In the genomic region with DNA sequence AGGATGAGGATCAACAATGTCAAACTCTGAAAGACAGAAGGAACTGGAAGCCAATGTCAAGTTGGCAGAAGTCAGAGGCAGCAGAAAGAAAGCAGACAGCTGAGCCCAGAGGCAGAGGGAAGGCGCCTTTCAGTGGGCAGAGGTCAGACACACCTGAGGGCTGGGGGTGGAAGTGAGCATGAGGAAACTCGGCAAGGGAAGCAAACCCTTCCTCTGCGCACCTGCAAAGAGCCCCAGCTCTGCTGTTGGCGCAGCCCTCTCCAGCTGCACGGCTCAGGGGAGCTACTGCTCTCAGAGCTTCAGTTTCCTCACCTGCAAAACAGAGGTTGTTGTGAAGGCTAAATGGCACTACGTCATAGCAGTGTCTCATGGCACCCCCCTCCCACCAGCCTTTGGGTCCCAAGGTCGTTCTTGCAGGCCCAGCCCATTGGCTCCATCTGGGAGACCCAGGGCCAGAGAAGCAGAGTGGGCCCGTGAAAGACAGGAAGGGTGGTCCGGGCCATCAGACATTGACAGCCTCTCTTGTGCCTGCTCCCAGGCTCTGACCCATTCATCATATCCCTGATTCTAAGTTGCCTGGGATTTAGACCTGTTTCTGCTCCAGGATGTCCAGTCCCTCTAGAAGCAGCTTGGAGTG, we compare ENCODE assay signal across 38 cellular contexts. TPM values are rescaled to one million over a fixed set of nuclear protein-coding genes. Genes with fewer than 3 reads are reported as not detected.
"Had no signal": no experiment of that assay in that cellular context is flagged by ENCODE, and none has a peak within 500 bp of the region (broad histone marks: within the 10 kb centered on the region; RNA-seq: fewer than 3 reads in every experiment).

No MANE protein-coding gene starts in this region.

- H3K27ac ChIP-seq: Peyer's patch, RWPE1, WERI-Rb-1 had no signal

- H3K36me3 ChIP-seq: MG63, Peyer's patch, WERI-Rb-1 had no signal

- H3K4me3 Mint-ChIP-seq: activated CD4-positive, alpha-beta memory T cell treated with anti-CD3 and anti-CD28 coated beads, Interleukin-2, amount 10 ng/mL, durations not matched to agents 7 days and 5 days; activated naive CD4-positive, alpha-beta T cell treated with anti-CD3 and anti-CD28 coated beads, Interleukin-2, amount 10 ng/mL, durations not matched to agents 7 days and 5 days; activated naive CD8-positive, alpha-beta T cell; activated naive CD8-positive, alpha-beta T cell treated with anti-CD3 and anti-CD28 coated beads, Interleukin-2, amount 50 U/mL, for 24 hours; brain had no signal

- H3K9me3 Mint-ChIP-seq: activated CD4-positive, alpha-beta memory T cell treated with anti-CD3 and anti-CD28 coated beads, Interleukin-2, amount 10 ng/mL, durations not matched to agents 7 days and 5 days; activated naive CD4-positive, alpha-beta T cell treated with anti-CD3 and anti-CD28 coated beads, Interleukin-2, amount 10 ng/mL, durations not matched to agents 7 days and 5 days; activated naive CD8-positive, alpha-beta T cell treated with anti-CD3 and anti-CD28 coated beads, Interleukin-2, amount 50 U/mL, for 24 hours had no signal

- H3K4me3 ChIP-seq: MG63, Peyer's patch had no signal

- H3K9me3 ChIP-seq: MG63, Peyer's patch had no signal

- H3K27ac Mint-ChIP-seq: activated CD4-positive, alpha-beta memory T cell treated with anti-CD3 and anti-CD28 coated beads, Interleukin-2, amount 10 ng/mL, durations not matched to agents 7 days and 5 days; activated naive CD4-positive, alpha-beta T cell treated with anti-CD3 and anti-CD28 coated beads, Interleukin-2, amount 10 ng/mL, durations not matched to agents 7 days and 5 days; activated naive CD8-positive, alpha-beta T cell; activated naive CD8-positive, alpha-beta T cell treated with anti-CD3 and anti-CD28 coated beads, Interleukin-2, amount 50 U/mL, for 24 hours had no signal

- DNase-seq: activated CD4-positive, alpha-beta memory T cell treated with anti-CD3 and anti-CD28 coated beads, Interleukin-2, amount 10 ng/mL, durations not matched to agents 7 days and 5 days; activated CD4-positive, alpha-beta T cell treated with anti-CD3 and anti-CD28 coated beads for 1 hour; activated CD4-positive, alpha-beta T cell treated with anti-CD3 and anti-CD28 coated beads for 48 hours; activated CD4-positive, CD25-positive, alpha-beta regulatory T cell; activated effector memory CD4-positive, alpha-beta T cell treated with Interleukin-2 at 50 U/mL for 16 hours; activated naive CD4-positive, alpha-beta T cell treated with anti-CD3 and anti-CD28 coated beads, Interleukin-2, amount 10 ng/mL, durations not matched to agents 7 days and 5 days; activated naive CD8-positive, alpha-beta T cell treated with anti-CD3 and anti-CD28 coated beads, Interleukin-2, amount 50 U/mL, for 24 hours; activated T-cell treated with anti-CD3 and anti-CD28 coated beads, Interleukin-2, amount 50 U/mL, for 48 hours; anterior cingulate cortex; caudate nucleus; Kasumi-1; KG1; MG63; MV-4-11; NCI-H1092; NCI-H1417; NCI-H146; NCI-H187; NCI-H2029 treated with DMSO at 0.1 percent for 48 hours; NCI-H2171 treated with DMSO at 0.1 percent for 48 hours; NCI-H2227 treated with DMSO at 0.1 percent for 48 hours; NCI-H446 treated with DMSO at 0.1 percent for 48 hours; NCI-H524; NCI-H69; NCI-H82; PC-3; Peyer's patch; Right ventricle myocardium superior; SW 1271; T1000 had no signal

- H3K27me3 ChIP-seq: MG63, Peyer's patch had no signal

- ATAC-seq: activated naive CD8-positive, alpha-beta T cell treated with anti-CD3 and anti-CD28 coated beads, Interleukin-2, amount 50 U/mL, for 24 hours; PC-3 had no signal

- FAIRE-seq: bronchial epithelial cell had no signal

- H3K36me3 Mint-ChIP-seq: activated naive CD4-positive, alpha-beta T cell treated with anti-CD3 and anti-CD28 coated beads, Interleukin-2, amount 10 ng/mL, durations not matched to agents 7 days and 5 days; activated naive CD8-positive, alpha-beta T cell; brain had no signal

- H3K4me1 ChIP-seq: Peyer's patch had no signal

- H3K4me1 Mint-ChIP-seq: activated CD4-positive, alpha-beta memory T cell treated with anti-CD3 and anti-CD28 coated beads, Interleukin-2, amount 10 ng/mL, durations not matched to agents 7 days and 5 days; activated naive CD4-positive, alpha-beta T cell treated with anti-CD3 and anti-CD28 coated beads, Interleukin-2, amount 10 ng/mL, durations not matched to agents 7 days and 5 days had no signal

RNA-seq across cellular contexts. Expression of gene SLC6A11, which starts 53.3 kb away (rescaled TPM):
- total RNA-seq: activated CD4-positive, alpha-beta memory T cell treated with anti-CD3 and anti-CD28 coated beads, Interleukin-2, amount 10 ng/mL, durations not matched to agents 7 days and 5 days; activated CD8-positive, alpha-beta memory T cell treated with anti-CD3 and anti-CD28 coated beads for 36 hours; Peyer's patch; Right ventricle myocardium superior; T-helper 1 cell treated with Interleukin-12 subunit alpha and Interleukin-12 subunit beta and Interleukin-4 antibody, amounts not matched to agents 30 ng/mL and 1 ng/mL, for 36 hours; T-helper 2 cell treated with Interferon-gamma antibody and Interleukin-4, amounts not matched to agents 100 ng/mL and 5 ng/mL, for 36 hours had no signal
